Comparison of ENCODE assay signal across 1 cellular context in genomic region chr5:98513378-98513777, GRCh38.
TF ChIP-seq lines count a peak whose summit lies in the region.

No MANE protein-coding gene starts in this region.

TF ChIP-seq in WTC11, 78 proteins besides CTCF, POLR2A, EP300 and RAD21 (continued from another document):
- no peak for TF ChIP-seq PRDM15 (CRISPR knock-in tag; IDR thresholded peaks at IDR 0.05)
- no peak for TF ChIP-seq MXD4 (CRISPR knock-in tag; IDR thresholded peaks at IDR 0.05; ENCODE audit: borderline replicate concordance)
